Comparison of ENCODE assay signal across 14 cellular contexts in genomic region chr19:4042731-4043082, GRCh38. TPM values are rescaled to one million over a fixed set of nuclear protein-coding genes. Genes with fewer than 3 reads are reported as not detected.
DNase-seq lines count a peak whose midpoint lies in the region; ATAC-seq and TF ChIP-seq lines count a peak whose summit lies in the region.
"Had no signal": no experiment of that assay in that cellular context is flagged by ENCODE, and none has a peak within 500 bp of the region (broad histone marks: within the 10 kb centered on the region; RNA-seq: fewer than 3 reads in every experiment).

No MANE protein-coding gene starts in this region.

- no peak overlapping the region for H3K27ac ChIP-seq in mammary epithelial cell (ENCODE audit: insufficient read depth, low read depth, low read length)
- peak overlapping the region; percentile 67 for H3K27ac ChIP-seq in neural progenitor cell
- H3K27ac ChIP-seq in hepatocyte: no peak overlapping the region

- H3K9me3 Mint-ChIP-seq in neural progenitor cell: no peaks in the 10 kb centered on the region
- H3K9me3 Mint-ChIP-seq in natural killer cell treated with Interleukin-12 subunit alpha and Interleukin-12 subunit beta and Interleukin-15 and Interleukin-18, amount 100 ng/mL, for 72 hours: no peaks in the 10 kb centered on the region
- H3K9me3 Mint-ChIP-seq: activated naive CD4-positive, alpha-beta T cell treated with anti-CD3 and anti-CD28 coated beads, Interleukin-2, amount 50 U/mL, for 24 hours; CD8-positive, alpha-beta memory T cell; stimulated activated naive CD8-positive, alpha-beta T cell treated with anti-CD3 and anti-CD28 coated beads, Interleukin-15, amount 100 ng/mL, for 72 hours had no signal

- H2AFZ ChIP-seq in mammary epithelial cell (ENCODE audit: low read depth, low read length) (no peak overlapping the region), neural progenitor cell (replicated peaks) (no peak overlapping the region), hepatocyte (no peak overlapping the region)

- 50% methylated on average over 10 of the region's 14 CpGs for WGBS in mammary epithelial cell (ENCODE audit: low coverage, missing lambda C conversion rate)
- 82% methylated on average over 12 of the region's 14 CpGs for WGBS in hepatocyte (ENCODE audit: low lambda C conversion rate, missing lambda C conversion rate)

- DNase-seq in T47D (ENCODE audit: low read depth in 1 of 2, low spot score in 1 of 2) (peak; percentile 60 to 82), mammary epithelial cell (no peak), neural progenitor cell (ENCODE audit: low spot score) (no peak), ureter (ENCODE audit: low spot score) (peak; percentile 71), foreskin fibroblast (no peak), hepatocyte (ENCODE audit: low spot score) (no peak)
- no peak for DNase-seq in natural killer cell treated with Interleukin-12 subunit alpha and Interleukin-12 subunit beta and Interleukin-15 and Interleukin-18, amount 100 ng/mL, for 72 hours (ENCODE audit: low spot score)
- DNase-seq: activated CD8-positive, alpha-beta memory T cell treated with anti-CD3 and anti-CD28 coated beads, Interleukin-2, amount 10 ng/mL, durations not matched to agents 7 days and 5 days; CD8-positive, alpha-beta memory T cell; stimulated activated naive CD8-positive, alpha-beta T cell treated with anti-CD3 and anti-CD28 coated beads, Interleukin-15, amount 100 ng/mL, for 72 hours had no signal

- H3K9me3 ChIP-seq in mammary epithelial cell (replicated peaks; ENCODE audit: insufficient read depth, low read length) (no peaks in the 10 kb centered on the region), neural progenitor cell (ENCODE audit: low read depth) (no peaks in the 10 kb centered on the region), hepatocyte (ENCODE audit: low read depth) (no peaks in the 10 kb centered on the region)
- H3K9me3 ChIP-seq: HAP-1 had no signal

- no peak overlapping the region for H3K9ac ChIP-seq in mammary epithelial cell (ENCODE audit: insufficient read depth, low read length)
- H3K9ac ChIP-seq in neural progenitor cell: no peak overlapping the region

- H3K27me3 Mint-ChIP-seq in neural progenitor cell (ENCODE audit: insufficient read depth, low read depth): peaks cover 2% of the 10 kb centered on the region
- H3K27me3 Mint-ChIP-seq in natural killer cell treated with Interleukin-12 subunit alpha and Interleukin-12 subunit beta and Interleukin-15 and Interleukin-18, amount 100 ng/mL, for 72 hours: no peaks in the 10 kb centered on the region
- H3K27me3 Mint-ChIP-seq: activated CD8-positive, alpha-beta memory T cell treated with anti-CD3 and anti-CD28 coated beads, Interleukin-2, amount 10 ng/mL, durations not matched to agents 7 days and 5 days; activated naive CD4-positive, alpha-beta T cell treated with anti-CD3 and anti-CD28 coated beads, Interleukin-2, amount 50 U/mL, for 24 hours; stimulated activated naive CD8-positive, alpha-beta T cell treated with anti-CD3 and anti-CD28 coated beads, Interleukin-15, amount 100 ng/mL, for 72 hours had no signal

- H3K79me2 ChIP-seq in mammary epithelial cell (ENCODE audit: insufficient read depth, low read length) (peaks cover 50% of the 10 kb centered on the region), neural progenitor cell (ENCODE audit: low read depth) (peaks cover 5% of the 10 kb centered on the region), hepatocyte (peaks cover 39% of the 10 kb centered on the region)

- H3K36me3 Mint-ChIP-seq in neural progenitor cell: peaks cover 7% of the 10 kb centered on the region
- no peaks in the 10 kb centered on the region for H3K36me3 Mint-ChIP-seq in natural killer cell treated with Interleukin-12 subunit alpha and Interleukin-12 subunit beta and Interleukin-15 and Interleukin-18, amount 100 ng/mL, for 72 hours

- no peak overlapping the region for H3K4me2 ChIP-seq in mammary epithelial cell (ENCODE audit: insufficient read depth, low read depth, low read length)
- H3K4me2 ChIP-seq in neural progenitor cell: no peak overlapping the region
- no peak overlapping the region for H3K4me2 ChIP-seq in hepatocyte

- dilution Hi-C loops in mammary epithelial cell (cut with HindIII; ENCODE audit: low sequenced_read_pairs): no loop called here

- no peaks in the 10 kb centered on the region for H3K9me2 ChIP-seq in hepatocyte (replicated peaks; ENCODE audit: insufficient read depth)

- CTCF ChIA-PET in mammary epithelial cell (lab: Charles Lee; ENCODE audit: low non-redundant PET): no interaction called here

- H4K20me1 ChIP-seq in mammary epithelial cell (ENCODE audit: insufficient read depth, low read length): no peaks in the 10 kb centered on the region
- peaks cover 18% of the 10 kb centered on the region for H4K20me1 ChIP-seq in neural progenitor cell (ENCODE audit: low read depth)
- H4K20me1 ChIP-seq in hepatocyte (ENCODE audit: insufficient read depth, poor library complexity, severe bottlenecking): peaks cover 39% of the 10 kb centered on the region

- in situ Hi-C loops in T47D (cut with HindIII; ENCODE audit: low pct_unique_long_range_greater_than_20kb, low sequenced_read_pairs) (no loop called here), mammary epithelial cell (cut with MboI; ENCODE audit: low sequenced_read_pairs in 2 of 2) (no loop called here)

- peaks cover 9% of the 10 kb centered on the region for H3K4me1 ChIP-seq in mammary epithelial cell (ENCODE audit: insufficient read depth, low read length)
- peaks cover 4% of the 10 kb centered on the region for H3K4me1 ChIP-seq in neural progenitor cell
- H3K4me1 ChIP-seq in hepatocyte (ENCODE audit: insufficient read depth): no peaks in the 10 kb centered on the region
- H3K4me1 ChIP-seq: HAP-1 had no signal

- TF ChIP-seq CTCF in mammary epithelial cell (conservative IDR thresholded peaks at IDR 0.05 in 1 of 2, IDR thresholded peaks at IDR 0.05 in 1 of 2; ENCODE audit: extremely low read depth in 1 of 2, insufficient read depth in 1 of 2, low read depth in 1 of 2, low read length in 2 of 2) (no peak), neural progenitor cell (IDR thresholded peaks at IDR 0.05) (no peak), foreskin fibroblast (IDR thresholded peaks at IDR 0.05; ENCODE audit: low read depth, low read length) (no peak), hepatocyte (IDR thresholded peaks at IDR 0.05; ENCODE audit: poor library complexity) (no peak)

- no peak overlapping the region for H3K4me3 Mint-ChIP-seq in neural progenitor cell
- H3K4me3 Mint-ChIP-seq in natural killer cell treated with Interleukin-12 subunit alpha and Interleukin-12 subunit beta and Interleukin-15 and Interleukin-18, amount 100 ng/mL, for 72 hours: no peak overlapping the region
- H3K4me3 Mint-ChIP-seq: activated CD8-positive, alpha-beta memory T cell treated with anti-CD3 and anti-CD28 coated beads, Interleukin-2, amount 10 ng/mL, durations not matched to agents 7 days and 5 days; activated naive CD4-positive, alpha-beta T cell treated with anti-CD3 and anti-CD28 coated beads, Interleukin-2, amount 50 U/mL, for 24 hours; CD8-positive, alpha-beta memory T cell; stimulated activated naive CD8-positive, alpha-beta T cell treated with anti-CD3 and anti-CD28 coated beads, Interleukin-15, amount 100 ng/mL, for 72 hours had no signal

- peaks cover 6% of the 10 kb centered on the region for H3F3A ChIP-seq in neural progenitor cell (ENCODE audit: low read depth)

- H3K4me3 ChIP-seq in mammary epithelial cell (replicated peaks in 1 of 3; ENCODE audit: insufficient read depth in 1 of 3, low read depth in 2 of 3, low read length in 3 of 3) (no peak overlapping the region), neural progenitor cell (no peak overlapping the region), foreskin fibroblast (ENCODE audit: low read depth in 1 of 2, low read length in 2 of 2) (no peak overlapping the region), hepatocyte (no peak overlapping the region)
- H3K4me3 ChIP-seq: HAP-1 had no signal

- intact Hi-C loops in mammary epithelial cell (cut with micrococcal nuclease): no loop called here

- no peaks in the 10 kb centered on the region for H3K4me1 Mint-ChIP-seq in neural progenitor cell
- H3K4me1 Mint-ChIP-seq in natural killer cell treated with Interleukin-12 subunit alpha and Interleukin-12 subunit beta and Interleukin-15 and Interleukin-18, amount 100 ng/mL, for 72 hours (ENCODE audit: low read depth in 2 of 2): peaks cover 3 to 6% of the 10 kb centered on the region in 2 donors

- no peaks in the 10 kb centered on the region for H3K27me3 ChIP-seq in mammary epithelial cell (ENCODE audit: insufficient read depth, low read length)
- H3K27me3 ChIP-seq in neural progenitor cell: no peaks in the 10 kb centered on the region
- no peaks in the 10 kb centered on the region for H3K27me3 ChIP-seq in hepatocyte

- BruUV-seq in mammary epithelial cell (replicated peaks; lab: Mats Ljungman, UMichigan): no TSS peak

- H3K27ac Mint-ChIP-seq in neural progenitor cell: no peak overlapping the region
- no peak overlapping the region for H3K27ac Mint-ChIP-seq in natural killer cell treated with Interleukin-12 subunit alpha and Interleukin-12 subunit beta and Interleukin-15 and Interleukin-18, amount 100 ng/mL, for 72 hours
- H3K27ac Mint-ChIP-seq: activated CD8-positive, alpha-beta memory T cell treated with anti-CD3 and anti-CD28 coated beads, Interleukin-2, amount 10 ng/mL, durations not matched to agents 7 days and 5 days; activated naive CD4-positive, alpha-beta T cell treated with anti-CD3 and anti-CD28 coated beads, Interleukin-2, amount 50 U/mL, for 24 hours had no signal

- H3K36me3 ChIP-seq in mammary epithelial cell (ENCODE audit: insufficient read depth, low read length) (peaks cover 4% of the 10 kb centered on the region), neural progenitor cell (no peaks in the 10 kb centered on the region), hepatocyte (replicated peaks; ENCODE audit: insufficient read depth, low read depth) (no peaks in the 10 kb centered on the region)

- ATAC-seq in esophagus mucosa: peak; percentile 49
- no peak for ATAC-seq in natural killer cell treated with Interleukin-12 subunit alpha and Interleukin-12 subunit beta and Interleukin-15 and Interleukin-18, amount 100 ng/mL, for 72 hours
- ATAC-seq: activated CD8-positive, alpha-beta memory T cell treated with anti-CD3 and anti-CD28 coated beads, Interleukin-2, amount 10 ng/mL, durations not matched to agents 7 days and 5 days; SK-N-SH treated with all-trans-retinoic acid at 6 μM for 48 hours; stimulated activated naive CD8-positive, alpha-beta T cell treated with anti-CD3 and anti-CD28 coated beads, Interleukin-15, amount 100 ng/mL, for 72 hours had no signal

RNA-seq across cellular contexts. Expression of gene ZBTB7A, which starts 24.0 kb away (rescaled TPM):
- total RNA-seq in mammary epithelial cell (10 to 100 TPM; 40.8 to 52.9 TPM), esophagus mucosa (53.7 TPM), neural progenitor cell (ENCODE audit: low replicate concordance) (4.0 and 10.0 TPM in 2 replicates), ureter (63.8 TPM), hepatocyte (19.2 and 23.3 TPM in 2 replicates)
- polyA plus RNA-seq in mammary epithelial cell (11.0 TPM), hepatocyte (46.1 and 46.2 TPM in 2 replicates)
- polyA minus RNA-seq in mammary epithelial cell: 9.2 TPM
- 10 to 100 TPM; 63.4 to 70.5 TPM for total RNA-seq in natural killer cell treated with Interleukin-12 subunit alpha and Interleukin-12 subunit beta and Interleukin-15 and Interleukin-18, amount 100 ng/mL, for 72 hours

RNA-seq across cellular contexts. Expression of gene PIAS4, which starts 35.2 kb away (rescaled TPM):
- 10 to 100 TPM; 20.8 to 29.9 TPM for total RNA-seq in mammary epithelial cell
- polyA plus RNA-seq in mammary epithelial cell: 11.5 TPM
- polyA minus RNA-seq in mammary epithelial cell: 13.7 TPM
- 19.3 TPM for total RNA-seq in esophagus mucosa
- total RNA-seq in neural progenitor cell (ENCODE audit: low replicate concordance): 17.0 and 34.1 TPM in 2 replicates
- total RNA-seq in ureter: 27.3 TPM
- 10 to 100 TPM; 39.4 to 58.6 TPM for total RNA-seq in natural killer cell treated with Interleukin-12 subunit alpha and Interleukin-12 subunit beta and Interleukin-15 and Interleukin-18, amount 100 ng/mL, for 72 hours
- total RNA-seq in hepatocyte: 16.7 and 18.1 TPM in 2 replicates
- 8.3 and 15.0 TPM in 2 replicates for polyA plus RNA-seq in hepatocyte

RNA-seq across cellular contexts. Expression of gene EEF2, which starts 57.4 kb away (rescaled TPM):
- total RNA-seq in mammary epithelial cell (1,000 to 10,000 TPM; 2,299 to 2,969 TPM), esophagus mucosa (2,169 TPM), neural progenitor cell (ENCODE audit: low replicate concordance) (1,288 and 2,841 TPM in 2 replicates), ureter (2,169 TPM), hepatocyte (1,740 and 1,817 TPM in 2 replicates)
- polyA plus RNA-seq in mammary epithelial cell (1,137 TPM), hepatocyte (444 and 526 TPM in 2 replicates)
- 1,027 TPM for polyA minus RNA-seq in mammary epithelial cell
- total RNA-seq in natural killer cell treated with Interleukin-12 subunit alpha and Interleukin-12 subunit beta and Interleukin-15 and Interleukin-18, amount 100 ng/mL, for 72 hours: 1,000 to 10,000 TPM; 1,877 to 2,672 TPM

Comparison
In these comparisons a context has a peak if more than half of its experiments do, and no peak if none do; other contexts are left out.
1. DNase-seq: peak in T47D (2 of 2) and ureter (single experiment); none in mammary epithelial cell (single experiment), neural progenitor cell (single experiment), natural killer cell treated with Interleukin-12 subunit alpha and Interleukin-12 subunit beta and Interleukin-15 and Interleukin-18, amount 100 ng/mL, for 72 hours (single experiment), foreskin fibroblast (0 of 2) and hepatocyte (single experiment).